ENCODE assay signal across 14 cellular contexts in genomic region chr22:24148586-24148985, GRCh38. TPM values are rescaled to one million over a fixed set of nuclear protein-coding genes. Genes with fewer than 3 reads are reported as not detected.
DNase-seq lines count a peak whose midpoint lies in the region; ATAC-seq and TF ChIP-seq lines count a peak whose summit lies in the region.
"Had no signal": no experiment of that assay in that cellular context is flagged by ENCODE, and none has a peak within 500 bp of the region (broad histone marks: within the 10 kb centered on the region; RNA-seq: fewer than 3 reads in every experiment).

No MANE protein-coding gene starts in this region.

- peaks cover 4% of the 10 kb centered on the region for H3K36me3 Mint-ChIP-seq in endodermal cell (ENCODE audit: low read depth)
- H3K36me3 Mint-ChIP-seq: memory B cell had no signal

- H3K4me1 Mint-ChIP-seq in endodermal cell = peaks cover 16% of the 10 kb centered on the region

- H3K27me3 ChIP-seq in endodermal cell (ENCODE audit: control insufficient read depth, insufficient read depth, low read length, poor library complexity, severe bottlenecking) (no peaks in the 10 kb centered on the region), psoas muscle (ENCODE audit: insufficient read depth in 3 of 3, low read length in 2 of 3) (no peaks in the 10 kb centered on the region)
- H3K27me3 ChIP-seq: BE2C had no signal

- TF ChIP-seq CTCF in HEK293 (tag by site-specific recombination; IDR thresholded peaks at IDR 0.05) (no peak), endodermal cell (conservative IDR thresholded peaks at IDR 0.05) (no peak), psoas muscle (IDR thresholded peaks at IDR 0.05) (no peak)

- WGBS in endodermal cell (ENCODE audit: insufficient coverage in 1 of 2, insufficient read length in 1 of 2), 2 experiments = 86 to 100% methylated on average over 3 to 4 of the region's 4 CpGs
- 64 to 92% (median 80%) methylated on average over 4 of the region's 4 CpGs for WGBS in psoas muscle, 3 donors

- no peak overlapping the region for H3K9ac ChIP-seq in endodermal cell (ENCODE audit: extremely low read depth, low read length, poor library complexity, severe bottlenecking)

- POLR2A ChIA-PET in HEK293 (lab: Yijun Ruan, JAX) = interaction anchor here (0.6 kb wide), 1 partner anchor 12 kb away, joined by 3 read pairs; no protein-coding TSS in a partner anchor

- no peak for ATAC-seq in psoas muscle

- H3K27ac Mint-ChIP-seq in endodermal cell = peak overlapping the region; percentile 44

- CTCF ChIA-PET in HEK293 (lab: Yijun Ruan, JAX) = interaction anchor here (1.4 to 3.5 kb wide), 2 partner anchors 7 to 27 kb away, joined by 3 to 49 read pairs; no protein-coding TSS in a partner anchor

- no peaks in the 10 kb centered on the region for H3K27me3 Mint-ChIP-seq in endodermal cell (ENCODE audit: insufficient read depth)
- H3K27me3 Mint-ChIP-seq: activated naive CD8-positive, alpha-beta T cell treated with anti-CD3 and anti-CD28 coated beads, Interleukin-2, amount 10 ng/mL, durations not matched to agents 7 days and 5 days; memory B cell had no signal

- DNase-seq in AG20443 (ENCODE audit: low spot score) (peak; percentile 35), endodermal cell (no peak), psoas muscle (no peak), T1000 (lab: John Stamatoyannopoulos, UW) (no peak), NCI-H2196 treated with DMSO at 0.1 percent for 48 hours (lab: John Stamatoyannopoulos, UW; ENCODE audit: unreplicated experiment) (no peak), iPS-NIHi11 (ENCODE audit: low spot score) (no peak), NCI-H1930 (lab: John Stamatoyannopoulos, UW) (no peak)
- DNase-seq: activated naive CD8-positive, alpha-beta T cell treated with anti-CD3 and anti-CD28 coated beads, Interleukin-2, amount 10 ng/mL, durations not matched to agents 7 days and 5 days; BE2C; NCI-H2029 treated with DMSO at 0.1 percent for 48 hours; NCI-H748 treated with DMSO at 0.1 percent for 48 hours; occipital lobe had no signal

- H3K4me3 ChIP-seq in HEK293 (ENCODE audit: low read depth, low read length) (no peak overlapping the region), endodermal cell (ENCODE audit: low read length) (no peak overlapping the region), psoas muscle (no peak overlapping the region)

- intact Hi-C loops in psoas muscle (cut with DNase I) = no loop called here

- no peaks in the 10 kb centered on the region for H3K9me3 ChIP-seq in HEK293 (ENCODE audit: control insufficient read depth, insufficient read depth, low read depth, low read length)
- H3K9me3 ChIP-seq in endodermal cell (ENCODE audit: control insufficient read depth, low read length) = no peaks in the 10 kb centered on the region
- H3K9me3 ChIP-seq in psoas muscle = no peaks in the 10 kb centered on the region
- H3K9me3 ChIP-seq: BE2C had no signal

- H3K27ac ChIP-seq in HEK293 (ENCODE audit: extremely low read depth, low read depth, low read length) (no peak overlapping the region), endodermal cell (ENCODE audit: low read depth, low read length) (no peak overlapping the region), psoas muscle (peak overlapping the region; percentile 50)

- no peaks in the 10 kb centered on the region for H3K9me3 Mint-ChIP-seq in endodermal cell
- H3K9me3 Mint-ChIP-seq: activated naive CD8-positive, alpha-beta T cell treated with anti-CD3 and anti-CD28 coated beads, Interleukin-2, amount 10 ng/mL, durations not matched to agents 7 days and 5 days; memory B cell had no signal

- H3K4me3 Mint-ChIP-seq in endodermal cell = no peak overlapping the region
- H3K4me3 Mint-ChIP-seq: activated naive CD8-positive, alpha-beta T cell treated with anti-CD3 and anti-CD28 coated beads, Interleukin-2, amount 10 ng/mL, durations not matched to agents 7 days and 5 days; memory B cell had no signal

- H3K36me3 ChIP-seq in HEK293 (ENCODE audit: control insufficient read depth in 2 of 2, insufficient read depth in 1 of 2, low read length in 2 of 2) (peaks cover 0 to 47% of the 10 kb centered on the region in 2 experiments; a peak in 1 of 3 replicates), endodermal cell (ENCODE audit: control insufficient read depth, insufficient read depth, low read length) (peaks cover 7% of the 10 kb centered on the region), psoas muscle (ENCODE audit: insufficient read depth in 1 of 2, low read depth in 1 of 2) (no peaks in the 10 kb centered on the region)

- peaks cover 16% of the 10 kb centered on the region for H3K4me1 ChIP-seq in HEK293 (ENCODE audit: control insufficient read depth, insufficient read depth, low read length)
- H3K4me1 ChIP-seq in endodermal cell (ENCODE audit: control insufficient read depth, insufficient read depth, low read length) = peaks cover 20% of the 10 kb centered on the region
- H3K4me1 ChIP-seq in psoas muscle = peaks cover 31% of the 10 kb centered on the region

TF ChIP-seq in HEK293, 187 proteins besides CTCF, POLR2A, EP300 and RAD21:
- TF ChIP-seq PRDM1 (tag by site-specific recombination; IDR thresholded peaks at IDR 0.05) = 0 out of 2 replicates have a peak, but pooled peaks have one; percentile 27
- TF ChIP-seq ZNF529 (tag by site-specific recombination; IDR thresholded peaks at IDR 0.05; ENCODE audit: insufficient replicate concordance) = no peak

RNA-seq across cellular contexts. Expression of gene SUSD2, which starts 32.7 kb away (rescaled TPM):
- total RNA-seq in endodermal cell (1 to 10 TPM in 1 of 2 donors, under 1 TPM in 1; 0.40 to 1.6 TPM), psoas muscle (1 to 10 TPM; 1.1 to 1.8 (median 1.4) TPM)
- 2.9 TPM for polyA plus RNA-seq in endodermal cell (2013, experiment 1 of 2)
- polyA plus RNA-seq in endodermal cell (2013, experiment 2 of 2) = 2.2 TPM
- 1 to 10 TPM; 1.1 to 1.4 (median 1.3) TPM for polyA plus RNA-seq in psoas muscle
- total RNA-seq: occipital lobe had no signal
